In genomic region chr22:19759459-19759993, GRCh38 we compare ENCODE assay signal across 11 cellular contexts. TPM values are rescaled to one million over a fixed set of nuclear protein-coding genes. Genes with fewer than 3 reads are reported as not detected.
DNase-seq lines count a peak whose midpoint lies in the region; ATAC-seq and TF ChIP-seq lines count a peak whose summit lies in the region.
"Had no signal": no experiment of that assay in that cellular context is flagged by ENCODE, and none has a peak within 500 bp of the region (broad histone marks: within the 10 kb centered on the region; RNA-seq: fewer than 3 reads in every experiment).

No MANE protein-coding gene starts in this region.

- peak overlapping the region; percentile 34 for H3K4me3 ChIP-seq in CD4-positive, CD25-positive, alpha-beta regulatory T cell (ENCODE audit: low read depth, low read length)
- H3K4me3 ChIP-seq in H7 (ENCODE audit: insufficient read depth, low read depth, low read length), result no peak overlapping the region
- H3K4me3 ChIP-seq: colonic mucosa had no signal

- H3K4me1 ChIP-seq in CD4-positive, CD25-positive, alpha-beta regulatory T cell (ENCODE audit: control insufficient read depth, insufficient read depth, low read length, poor library complexity, severe bottlenecking), result peaks cover 41% of the 10 kb centered on the region

- H3K4me3 Mint-ChIP-seq in CD4-positive, CD25-positive, alpha-beta regulatory T cell, result peak overlapping the region; percentile 71 to 88 (median 80)
- H3K4me3 Mint-ChIP-seq in brain, result peak overlapping the region; percentile 81 to 91 (median 86)
- peak overlapping the region; percentile 88 for H3K4me3 Mint-ChIP-seq in natural killer cell

- no peak for ATAC-seq in CD4-positive, CD25-positive, alpha-beta regulatory T cell (ENCODE audit: low read depth in 2 of 2)
- ATAC-seq in natural killer cell, result no peak
- ATAC-seq in HG02610 (IDR thresholded peaks at IDR 0.05; ENCODE audit: unreplicated experiment), result no peak

- H3K27ac ChIP-seq in CD4-positive, CD25-positive, alpha-beta regulatory T cell (ENCODE audit: insufficient read depth, low read length, poor library complexity, severe bottlenecking), result no peak overlapping the region
- H3K27ac ChIP-seq: colonic mucosa had no signal

- H3K27me3 Mint-ChIP-seq in CD4-positive, CD25-positive, alpha-beta regulatory T cell, result peaks cover 68% of the 10 kb centered on the region
- H3K27me3 Mint-ChIP-seq in brain (peaks cover 92% of the 10 kb centered on the region), natural killer cell (ENCODE audit: low read depth in 2 of 2) (peaks cover 44 to 52% of the 10 kb centered on the region in 2 donors)

- peaks cover 5 to 43% (median 14%) of the 10 kb centered on the region in 4 donors for H3K4me1 Mint-ChIP-seq in CD4-positive, CD25-positive, alpha-beta regulatory T cell
- peaks cover 33% of the 10 kb centered on the region for H3K4me1 Mint-ChIP-seq in brain
- peaks cover 12 to 21% of the 10 kb centered on the region in 2 donors for H3K4me1 Mint-ChIP-seq in natural killer cell

- H3K9me3 Mint-ChIP-seq in CD4-positive, CD25-positive, alpha-beta regulatory T cell, result peaks cover 0 to 3% (median 0%) of the 10 kb centered on the region in 7 donors
- peaks cover 0 to 7% (median 0%) of the 10 kb centered on the region in 5 experiments for H3K9me3 Mint-ChIP-seq in brain
- H3K9me3 Mint-ChIP-seq in natural killer cell, result no peaks in the 10 kb centered on the region

- peaks cover 2% of the 10 kb centered on the region for H3K27me3 ChIP-seq in CD4-positive, CD25-positive, alpha-beta regulatory T cell (ENCODE audit: control insufficient read depth, insufficient read depth, low read length)
- peaks cover 96% of the 10 kb centered on the region for H3K27me3 ChIP-seq in H7 (ENCODE audit: control insufficient read depth, insufficient read depth, low read length)

- no peak overlapping the region for H3K27ac Mint-ChIP-seq in CD4-positive, CD25-positive, alpha-beta regulatory T cell
- H3K27ac Mint-ChIP-seq in brain, result peak overlapping the region in 3 of 5 experiments; percentile 30 to 52 (median 46)
- H3K27ac Mint-ChIP-seq in natural killer cell, result no peak overlapping the region

- no peak for TF ChIP-seq CTCF in brain (conservative IDR thresholded peaks at IDR 0.05)
- TF ChIP-seq CTCF in natural killer cell (IDR thresholded peaks at IDR 0.05), result no peak

- no peaks in the 10 kb centered on the region for H3K36me3 ChIP-seq in CD4-positive, CD25-positive, alpha-beta regulatory T cell (ENCODE audit: control insufficient read depth, insufficient read depth, low read length)
- no peaks in the 10 kb centered on the region for H3K36me3 ChIP-seq in H7 (replicated peaks; ENCODE audit: control insufficient read depth, insufficient read depth, low read length)
- H3K36me3 ChIP-seq: colonic mucosa had no signal

- no peak for DNase-seq in CD4-positive, CD25-positive, alpha-beta regulatory T cell
- peak; percentile 83 for DNase-seq in H7
- DNase-seq in natural killer cell, result no peak
- no peak for DNase-seq in central memory CD4-positive, alpha-beta T cell
- no peak for DNase-seq in NCI-H2171 treated with DMSO at 0.1 percent for 48 hours (lab: John Stamatoyannopoulos, UW)
- DNase-seq in stimulated activated CD4-positive, alpha-beta T cell treated with anti-CD3 and anti-CD28 coated beads, Interleukin-2, amount 100 ng/mL, for 24 hours, result no peak
- DNase-seq: colonic mucosa, NCI-H2081, occipital lobe had no signal

- intact Hi-C loops in natural killer cell (cut with micrococcal nuclease), result no loop called here

- H3K9me3 ChIP-seq in CD4-positive, CD25-positive, alpha-beta regulatory T cell (ENCODE audit: control insufficient read depth in 2 of 2, low read length in 2 of 2), result no peaks in the 10 kb centered on the region
- H3K9me3 ChIP-seq: colonic mucosa had no signal

- H3K36me3 Mint-ChIP-seq in CD4-positive, CD25-positive, alpha-beta regulatory T cell, result no peaks in the 10 kb centered on the region
- no peaks in the 10 kb centered on the region for H3K36me3 Mint-ChIP-seq in brain
- no peaks in the 10 kb centered on the region for H3K36me3 Mint-ChIP-seq in natural killer cell

RNA-seq across cellular contexts. Expression of gene TBX1, which starts 1.1 kb away (rescaled TPM):
- total RNA-seq in CD4-positive, CD25-positive, alpha-beta regulatory T cell, result not detected
- not detected for polyA plus RNA-seq in CD4-positive, CD25-positive, alpha-beta regulatory T cell
- 6.2 and 6.7 TPM in 2 replicates for total RNA-seq in H7 (2014; rRNA removed; shearing (Covaris generic))
- 0.53 TPM for polyA plus RNA-seq in brain (ENCODE audit: insufficient read depth, low read depth, low replicate concordance)
- 1 to 10 TPM; 2.0 to 4.6 (median 3.2) TPM for total RNA-seq in natural killer cell

RNA-seq across cellular contexts. Expression of gene GP1BB, which starts 36.2 kb away (rescaled TPM):
- 6.4 TPM for total RNA-seq in CD4-positive, CD25-positive, alpha-beta regulatory T cell
- polyA plus RNA-seq in CD4-positive, CD25-positive, alpha-beta regulatory T cell, result not detected
- 3.7 and 7.3 TPM in 2 replicates for total RNA-seq in H7 (2014; rRNA removed; shearing (Covaris generic))
- 46.2 TPM for polyA plus RNA-seq in brain (ENCODE audit: insufficient read depth, low read depth, low replicate concordance)
- total RNA-seq in natural killer cell, result 1 to 10 TPM in 2 of 3 donors, under 1 TPM in 1; 0.39 to 7.8 (median 4.2) TPM

RNA-seq across cellular contexts. Expression of gene SEPTIN5, which starts 45.2 kb away (rescaled TPM):
- total RNA-seq in CD4-positive, CD25-positive, alpha-beta regulatory T cell, result 5.2 TPM
- polyA plus RNA-seq in CD4-positive, CD25-positive, alpha-beta regulatory T cell, result not detected
- total RNA-seq in H7 (2014; rRNA removed; shearing (Covaris generic)), result 28.4 and 36.0 TPM in 2 replicates
- 290 TPM for polyA plus RNA-seq in brain (ENCODE audit: insufficient read depth, low read depth, low replicate concordance)
- 1 to 10 TPM in 2 of 3 donors, under 1 TPM in 1; 0.52 to 4.5 (median 1.9) TPM for total RNA-seq in natural killer cell

Comparison
In these comparisons a context has a peak if more than half of its experiments do, and no peak if none do; other contexts are left out.
1. H3K27ac Mint-ChIP-seq: peak in brain (3 of 5); none in CD4-positive, CD25-positive, alpha-beta regulatory T cell (0 of 3) and natural killer cell (0 of 2).
2. Peak in every context shown above with its lines, with median percentiles within 50 percentile points of each other: H3K4me3 Mint-ChIP-seq.